Comparison of ENCODE assay signal across 7 cellular contexts in genomic region chr5:11310158-11310557, GRCh38.
"Had no signal": no experiment of that assay in that cellular context is flagged by ENCODE, and none has a peak within 500 bp of the region (broad histone marks: within the 10 kb centered on the region; RNA-seq: fewer than 3 reads in every experiment).

No MANE protein-coding gene starts in this region.

- H3K4me3 ChIP-seq: GM23248, HAP-1 had no signal

- H3K9me3 ChIP-seq: HAP-1 had no signal

- H3K9ac ChIP-seq: GM23248 had no signal

- H3K36me3 ChIP-seq: HAP-1 had no signal

- H3K27ac ChIP-seq: GM23248 had no signal

- ATAC-seq: HCT116 had no signal

- DNase-seq: GM23248, GOT3, H7, HFFc6, IMR-90 had no signal

- H2AFZ ChIP-seq: GM23248 had no signal
